16 cellular contexts compared by ENCODE assay signal in the genomic region with DNA sequence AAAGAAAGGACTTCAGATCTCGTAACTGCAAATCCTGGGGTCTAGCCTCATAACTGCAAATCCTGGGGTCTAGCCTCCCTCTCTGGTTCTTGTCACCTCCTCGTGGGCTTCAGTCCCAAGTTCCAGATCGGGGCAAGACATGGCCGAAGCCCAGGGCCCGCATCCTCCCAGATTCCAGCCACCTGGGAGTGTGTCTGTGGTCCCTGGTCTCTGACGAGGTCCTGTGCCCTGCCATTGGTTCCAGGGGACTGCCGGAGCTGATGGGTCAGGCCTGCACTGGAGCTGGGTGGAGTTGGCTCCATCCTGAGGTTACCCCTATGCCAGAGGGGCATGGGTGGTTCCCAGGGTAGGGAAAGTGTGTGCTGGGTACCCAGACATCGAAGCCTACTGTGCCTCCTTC.
"Had no signal": no experiment of that assay in that cellular context is flagged by ENCODE, and none has a peak within 500 bp of the region (broad histone marks: within the 10 kb centered on the region; RNA-seq: fewer than 3 reads in every experiment).

No MANE protein-coding gene starts in this region.

- ATAC-seq: activated CD4-positive, CD25-positive, alpha-beta regulatory T cell treated with anti-CD3 and anti-CD28 coated beads, Interleukin-2, amount 50 U/mL, for 24 hours; activated CD8-positive, alpha-beta T cell treated with anti-CD3 and anti-CD28 coated beads for 36 hours had no signal

- H3K36me3 ChIP-seq: adrenal gland, MG63 had no signal

- H3K4me3 ChIP-seq: adrenal gland, MG63 had no signal

- H3K9me3 ChIP-seq: adrenal gland, MG63 had no signal

- DNase-seq: activated CD4-positive, alpha-beta T cell treated with anti-CD3 and anti-CD28 coated beads for 4 hours; activated CD8-positive, alpha-beta T cell treated with anti-CD3 and anti-CD28 coated beads for 36 hours; activated gamma-delta T cell; activated naive CD4-positive, alpha-beta T cell treated with anti-CD3 and anti-CD28 coated beads for 36 hours; activated T-cell treated with anti-CD3 and anti-CD28 coated beads, Interleukin-2, amount 50 U/mL, for 24 hours; adrenal gland; anterior cingulate cortex; MG63; NCI-H1105; NCI-H1436; NCI-H1694 treated with DMSO at 0.1 percent for 48 hours; NCI-H2029 treated with DMSO at 0.1 percent for 48 hours; NCI-H446; NCI-H524; SHP77 treated with DMSO at 0.1 percent for 48 hours had no signal

- H3K27me3 ChIP-seq: adrenal gland, MG63 had no signal

- H3K27ac ChIP-seq: adrenal gland had no signal

- H3K4me1 ChIP-seq: adrenal gland had no signal
